In the genomic region with DNA sequence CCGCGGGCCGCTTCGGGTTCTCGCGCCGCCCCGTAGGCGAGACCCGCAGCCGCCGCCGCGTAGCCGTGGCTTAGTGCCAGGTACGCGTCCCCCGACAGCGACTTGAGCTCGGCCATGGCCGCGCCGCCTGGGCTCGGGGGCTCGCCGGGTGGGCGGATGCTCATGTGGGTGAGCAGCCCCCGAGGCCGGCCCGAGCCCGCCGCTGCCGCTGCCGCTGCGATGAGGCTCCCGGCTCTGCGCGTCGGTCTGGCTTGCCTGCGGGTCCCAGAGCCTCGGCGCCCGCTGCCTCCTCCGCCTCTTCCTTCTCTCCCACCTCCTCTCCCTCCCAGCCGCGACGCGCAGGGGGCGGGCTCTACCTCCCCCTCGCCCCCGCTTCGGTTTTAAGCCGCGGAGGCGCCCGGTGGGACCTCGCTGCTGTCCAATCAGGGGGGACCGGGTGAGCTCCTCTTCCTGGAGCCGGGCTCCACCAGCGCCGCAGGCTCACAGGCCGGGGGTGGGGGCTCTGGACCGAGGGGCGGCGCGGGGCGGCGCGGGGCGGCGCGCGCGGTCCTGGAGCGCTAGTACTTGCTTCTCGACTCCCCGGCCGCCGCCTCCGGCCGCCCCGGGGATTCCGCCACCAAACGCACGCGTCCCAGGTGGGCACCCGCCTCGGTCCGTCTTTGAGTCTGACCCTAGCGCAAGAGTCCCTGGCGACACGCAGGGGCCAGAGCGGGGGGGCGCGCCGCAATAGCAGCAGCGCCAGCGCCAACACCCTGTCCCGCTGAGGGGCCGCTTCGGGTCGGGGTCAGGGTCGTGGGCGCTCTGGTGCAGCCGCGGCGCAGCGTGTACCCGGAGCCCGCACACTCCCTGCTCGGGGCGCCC, we compare ENCODE assay signal across 13 cellular contexts. TPM values are rescaled to one million over a fixed set of nuclear protein-coding genes. Genes with fewer than 3 reads are reported as not detected.
DNase-seq lines count a peak whose midpoint lies in the region; ATAC-seq and TF ChIP-seq lines count a peak whose summit lies in the region.
"Had no signal": no experiment of that assay in that cellular context is flagged by ENCODE, and none has a peak within 500 bp of the region (broad histone marks: within the 10 kb centered on the region; RNA-seq: fewer than 3 reads in every experiment).

BHLHE23 (minus strand) TSS at position 354 of the 861 bp plus-strand sequence; CDS start at position 164, 190 bp downstream.

- no TSS peak for BruUV-seq in A673 (replicated peaks; lab: Mats Ljungman, UMichigan)

- peaks cover 15% of the 10 kb centered on the region for H3K4me1 ChIP-seq in A673 (ENCODE audit: insufficient read depth, low read length, poor library complexity, severe bottlenecking)
- peaks cover 77% of the 10 kb centered on the region for H3K4me1 ChIP-seq in DND-41 (ENCODE audit: insufficient read depth, low read length)
- peaks cover 26% of the 10 kb centered on the region for H3K4me1 ChIP-seq in body of pancreas

- H3K79me2 ChIP-seq in DND-41 (ENCODE audit: insufficient read depth, low read length), result peaks cover 38% of the 10 kb centered on the region

- H3K36me3 Mint-ChIP-seq in T-helper 17 cell (ENCODE audit: low read depth), result no peaks in the 10 kb centered on the region

- TF ChIP-seq POLR2A in body of pancreas (IDR thresholded peaks at IDR 0.05), result no peak

- H3K4me3 Mint-ChIP-seq in T-helper 17 cell, result peak within 1 kb of the TSS; percentile 47

- H3K27me3 Mint-ChIP-seq in T-helper 17 cell, result peaks cover 49% of the 10 kb centered on the region

- H4K20me1 ChIP-seq in DND-41 (ENCODE audit: insufficient read depth, low read length), result peaks cover 17% of the 10 kb centered on the region

- POLR2A ChIA-PET in A673 (lab: Charles Lee; ENCODE audit: low non-redundant PET), result no interaction called here

- no peak within 1 kb of the TSS for H3K27ac Mint-ChIP-seq in T-helper 17 cell

- 1 to 3% methylated on average over 12 to 81 of the region's 112 CpGs for WGBS in body of pancreas, 2 donors

- H2AFZ ChIP-seq in DND-41 (ENCODE audit: low read depth, low read length), result peak within 1 kb of the TSS; percentile 79

- peak within 1 kb of the TSS; percentile 32 for H3K4me3 ChIP-seq in A673 (ENCODE audit: low read depth, low read length, poor library complexity, severe bottlenecking)
- peak within 1 kb of the TSS; percentile 61 to 95 for H3K4me3 ChIP-seq in DND-41 (ENCODE audit: low read depth in 1 of 2, low read length in 2 of 2)
- no peak within 1 kb of the TSS for H3K4me3 ChIP-seq in body of pancreas
- no peak within 1 kb of the TSS for H3K4me3 ChIP-seq in foreskin fibroblast (ENCODE audit: low read depth in 1 of 2, low read length in 2 of 2)

- peak within 1 kb of the TSS; percentile 97 for H3K4me2 ChIP-seq in DND-41 (ENCODE audit: insufficient read depth, low read length)

- peak within 1 kb of the TSS; percentile 95 for H3K9ac ChIP-seq in DND-41 (ENCODE audit: low read depth, low read length)

- peak; percentile 60 for DNase-seq in A673 (ENCODE audit: low spot score)
- peak; percentile 94 for DNase-seq in DND-41
- no peak for DNase-seq in T-helper 17 cell
- peak; percentile 76 for DNase-seq in islet precursor cell
- no peak for DNase-seq in body of pancreas
- DNase-seq in posterior cingulate gyrus, result no peak
- DNase-seq in foreskin fibroblast, result no peak
- DNase-seq: activated gamma-delta T cell treated with Interleukin-2 at 50 U/mL for 16 hours had no signal

- CTCF ChIA-PET in A673 (lab: Charles Lee), result interaction anchor here (0.6 to 1.0 kb wide), 2 partner anchors 22 to 34 kb away, joined by 3 to 7 read pairs; no protein-coding TSS in a partner anchor

- intact Hi-C loops in A673 (cut with micrococcal nuclease; ENCODE audit: unreplicated experiment) (loop anchor here (5.0 to 10.0 kb wide), 3 partner anchors 105 to 185 kb away; no protein-coding TSS in a partner anchor), body of pancreas (cut with DNase I) (loop anchor here (10.0 kb wide), 1 partner anchor 112 kb away; no protein-coding TSS in a partner anchor), posterior cingulate gyrus (cut with DNase I) (no loop called here)

- H3K4me1 Mint-ChIP-seq in T-helper 17 cell, result peaks cover 21% of the 10 kb centered on the region

- H3K27me3 ChIP-seq in A673 (replicated peaks; ENCODE audit: insufficient read depth, low read depth, low read length, poor library complexity), result peaks cover 89% of the 10 kb centered on the region
- H3K27me3 ChIP-seq in DND-41 (ENCODE audit: insufficient read depth, low read length, poor library complexity), result peaks cover 4% of the 10 kb centered on the region
- H3K27me3 ChIP-seq in body of pancreas, result peaks cover 0 to 37% of the 10 kb centered on the region in 2 donors

- H3K9me3 ChIP-seq in A673 (ENCODE audit: low read depth, low read length, poor library complexity, severe bottlenecking), result no peaks in the 10 kb centered on the region
- H3K9me3 ChIP-seq in DND-41 (ENCODE audit: insufficient read depth, low read length, severe bottlenecking), result peaks cover 9% of the 10 kb centered on the region
- H3K9me3 ChIP-seq in T-helper 17 cell (ENCODE audit: control insufficient read depth, low read length, poor library complexity, severe bottlenecking), result no peaks in the 10 kb centered on the region
- H3K9me3 ChIP-seq in body of pancreas, result no peaks in the 10 kb centered on the region

- TF ChIP-seq CTCF in A673 (conservative IDR thresholded peaks at IDR 0.05; ENCODE audit: low read depth, low read length), result no peak
- TF ChIP-seq CTCF in DND-41 (IDR thresholded peaks at IDR 0.05; ENCODE audit: borderline replicate concordance, extremely low read depth, low read length, poor library complexity, severe bottlenecking), result peak; percentile 5
- no peak for TF ChIP-seq CTCF in body of pancreas (IDR thresholded peaks at IDR 0.05)
- TF ChIP-seq CTCF in foreskin fibroblast (IDR thresholded peaks at IDR 0.05; ENCODE audit: low read depth, low read length), result no peak

- no peaks in the 10 kb centered on the region for H3K36me3 ChIP-seq in A673 (ENCODE audit: insufficient read depth, low read length, poor library complexity, severe bottlenecking)
- peaks cover 7% of the 10 kb centered on the region for H3K36me3 ChIP-seq in DND-41 (ENCODE audit: insufficient read depth, low read length)
- H3K36me3 ChIP-seq in body of pancreas (replicated peaks in 1 of 2; ENCODE audit: insufficient read depth in 1 of 2, low read depth in 2 of 2), result no peaks in the 10 kb centered on the region
- H3K36me3 ChIP-seq: tibial nerve had no signal

- ATAC-seq in DND-41 (ENCODE audit: insufficient read depth, low read depth) (peak; percentile 64), T-helper 17 cell (no peak), body of pancreas (no peak), HG03565 (IDR thresholded peaks at IDR 0.05; ENCODE audit: unreplicated experiment) (no peak)

- H3K27ac ChIP-seq in A673 (ENCODE audit: low read depth, low read length, poor library complexity, severe bottlenecking) (no peak within 1 kb of the TSS), DND-41 (ENCODE audit: low read length) (peak within 1 kb of the TSS; percentile 94), body of pancreas (no peak within 1 kb of the TSS)
- H3K27ac ChIP-seq: tibial nerve had no signal

RNA-seq across cellular contexts. Expression of gene BHLHE23, which starts in this region (rescaled TPM):
- total RNA-seq in A673 (2021), result not detected in 2 replicates
- not detected for total RNA-seq in T-helper 17 cell
- total RNA-seq in body of pancreas, result not detected
- total RNA-seq: Daoy; liver; T-helper 2 cell treated with Interferon-gamma antibody and Interleukin-4, amounts not matched to agents 100 ng/mL and 5 ng/mL, for 36 hours; tibial nerve had no signal

Comparison
In these comparisons a context has a peak if more than half of its experiments do, and no peak if none do; other contexts are left out.
1. Peak in DNase-seq and H3K4me3 ChIP-seq in A673; RNA of the gene not detected or under 1 TPM.
2. DNase-seq: peak in DND-41 (single experiment) and islet precursor cell (single experiment); none in T-helper 17 cell (0 of 3), body of pancreas (0 of 4), posterior cingulate gyrus (0 of 10) and foreskin fibroblast (0 of 2).
3. H3K4me3 ChIP-seq: peak in DND-41 (2 of 2); none in body of pancreas (0 of 2) and foreskin fibroblast (0 of 2).